ENCODE assay signal across 10 cellular contexts in genomic region chr1:8425150-8425780, GRCh38.
A peak's percentile ranks its signal among the peaks of the same experiment; 100 is the strongest.
DNase-seq lines count a peak whose midpoint lies in the region; ATAC-seq and TF ChIP-seq lines count a peak whose summit lies in the region.
"Had no signal": no experiment of that assay in that cellular context is flagged by ENCODE, and none has a peak within 500 bp of the region (broad histone marks: within the 10 kb centered on the region; RNA-seq: fewer than 3 reads in every experiment).

No MANE protein-coding gene starts in this region.

- peak overlapping the region; percentile 92 to 95 for H3K27ac Mint-ChIP-seq in T-cell

- CTCF ChIA-PET in T-cell (lab: Charles Lee) = no interaction called here

- H3K27me3 ChIP-seq in esophagus squamous epithelium (no peaks in the 10 kb centered on the region), sigmoid colon (no peaks in the 10 kb centered on the region)

- TF ChIP-seq CTCF in esophagus squamous epithelium (IDR thresholded peaks at IDR 0.05) = no peak
- no peak for TF ChIP-seq CTCF in sigmoid colon (IDR thresholded peaks at IDR 0.05)
- TF ChIP-seq CTCF in GM10266 (IDR thresholded peaks at IDR 0.05; ENCODE audit: control insufficient read depth, insufficient read depth, low read depth, missing control alignments) = no peak

- no peak for DNase-seq in T-cell
- DNase-seq in esophagus squamous epithelium (lab: John Stamatoyannopoulos, UW) = no peak
- no peak for DNase-seq in sigmoid colon
- DNase-seq in SW480 (ENCODE audit: low spot score) = no peak
- DNase-seq in CD1c-positive myeloid dendritic cell (ENCODE audit: extremely low spot score) = no peak
- no peak for DNase-seq in GM10266 (ENCODE audit: extremely low spot score)
- DNase-seq: NCI-H774; stimulated activated naive CD4-positive, alpha-beta T cell treated with Interleukin-2 at 50 U/mL for 16 hours had no signal

- no peaks in the 10 kb centered on the region for H3K36me3 Mint-ChIP-seq in T-cell

- peak overlapping the region in 2 of 3 donors; percentile 93 to 94 for H3K4me3 Mint-ChIP-seq in T-cell

- intact Hi-C loops in esophagus squamous epithelium (cut with DNase I) (no loop called here), sigmoid colon (cut with DNase I) (no loop called here)

- TF ChIP-seq POLR2A in esophagus squamous epithelium (IDR thresholded peaks at IDR 0.05) (no peak), sigmoid colon (IDR thresholded peaks at IDR 0.05) (no peak)

- H3K9me3 Mint-ChIP-seq in T-cell = no peaks in the 10 kb centered on the region

- POLR2A ChIA-PET in T-cell (lab: Charles Lee) = interaction anchor here in 1 of 2 donors (0.6 to 0.7 kb wide), 2 partner anchors 38 to 705 kb away, joined by 3 to 4 read pairs; no protein-coding TSS in a partner anchor

- no peak for TF ChIP-seq EP300 in sigmoid colon (IDR thresholded peaks at IDR 0.05)

- ATAC-seq in T-cell (replicated peaks in 1 of 4) = no peak
- no peak for ATAC-seq in GM21381 (IDR thresholded peaks at IDR 0.05; ENCODE audit: unreplicated experiment)

- peaks cover 0 to 6% (median 0%) of the 10 kb centered on the region in 3 donors for H3K36me3 ChIP-seq in esophagus squamous epithelium
- H3K36me3 ChIP-seq in sigmoid colon = peaks cover 0 to 4% (median 0%) of the 10 kb centered on the region in 4 donors

- no peaks in the 10 kb centered on the region for H3K27me3 Mint-ChIP-seq in T-cell

- peaks cover 57 to 62% (median 58%) of the 10 kb centered on the region in 3 donors for H3K4me1 Mint-ChIP-seq in T-cell

- H3K4me1 ChIP-seq in esophagus squamous epithelium (peaks cover 21 to 72% (median 21%) of the 10 kb centered on the region in 3 donors), sigmoid colon (peaks cover 0 to 55% (median 35%) of the 10 kb centered on the region in 4 donors)

- peak overlapping the region; percentile 98 to 100 (median 100) for H3K27ac ChIP-seq in esophagus squamous epithelium
- H3K27ac ChIP-seq in sigmoid colon = peak overlapping the region; percentile 96 to 100 (median 98)

- H3K4me3 ChIP-seq in GM08714 (ENCODE audit: low read length) (peak overlapping the region; percentile 4; the same call in 1 of the 2 replicates), esophagus squamous epithelium (peak overlapping the region in 3 of 4 donors; percentile 83 to 96 (median 95)), sigmoid colon (peak overlapping the region in 2 of 4 donors; percentile 93 to 96)

- H3K9me3 ChIP-seq in esophagus squamous epithelium = no peaks in the 10 kb centered on the region
- no peaks in the 10 kb centered on the region for H3K9me3 ChIP-seq in sigmoid colon

- 83 to 95% methylated on average over 10 of the region's 10 CpGs for WGBS in esophagus squamous epithelium, 2 donors
- 95 to 97% methylated on average over 10 of the region's 10 CpGs for WGBS in sigmoid colon, 2 donors
